In genomic region chr4:101954351-101954750, GRCh38 we compare ENCODE assay signal across 15 cellular contexts.
DNase-seq lines count a peak whose midpoint lies in the region; ATAC-seq and TF ChIP-seq lines count a peak whose summit lies in the region.
"Had no signal": no experiment of that assay in that cellular context is flagged by ENCODE, and none has a peak within 500 bp of the region (broad histone marks: within the 10 kb centered on the region; RNA-seq: fewer than 3 reads in every experiment).

No MANE protein-coding gene starts in this region.

- ATAC-seq in omental fat pad (ENCODE audit: low FRiP score): peak; percentile 23
- no peak for ATAC-seq in natural killer cell treated with Interleukin-12 subunit alpha and Interleukin-12 subunit beta and Interleukin-15 and Interleukin-18, amount 100 ng/mL, for 72 hours
- no peak for ATAC-seq in left ventricle myocardium superior
- no peak for ATAC-seq in GM18511 (IDR thresholded peaks at IDR 0.05; ENCODE audit: unreplicated experiment)
- ATAC-seq: gastroesophageal sphincter had no signal

- no peak for DNase-seq in H9
- peak; percentile 54 for DNase-seq in NCI-H69 (lab: John Stamatoyannopoulos, UW)
- no peak for DNase-seq in endothelial cell (ENCODE audit: low spot score)
- no peak for DNase-seq in omental fat pad (ENCODE audit: low spot score)
- no peak for DNase-seq in NCI-H187 (lab: John Stamatoyannopoulos, UW)
- DNase-seq in natural killer cell treated with Interleukin-12 subunit alpha and Interleukin-12 subunit beta and Interleukin-15 and Interleukin-18, amount 100 ng/mL, for 72 hours (ENCODE audit: low spot score): no peak
- DNase-seq in left ventricle myocardium superior: no peak
- DNase-seq: activated CD4-positive, alpha-beta T cell treated with anti-CD3 and anti-CD28 coated beads for 48 hours; activated T-cell treated with anti-CD3 and anti-CD28 coated beads, Interleukin-2, amount 50 U/mL, for 24 hours; anterior cingulate cortex; effector CD8-positive, alpha-beta T cell; NCI-H2029 had no signal

- H4K91ac ChIP-seq in H9 (ENCODE audit: insufficient read length, low read depth, low read length): no peak overlapping the region

- H2AK5ac ChIP-seq in H9 (ENCODE audit: insufficient read length, low read length): no peak overlapping the region

- intact Hi-C loops in left ventricle myocardium superior (cut with micrococcal nuclease): no loop called here

- no peak overlapping the region for H2BK20ac ChIP-seq in H9 (ENCODE audit: low read depth, low read length, poor library complexity, severe bottlenecking)

- peak overlapping the region; percentile 23 for H3K4me2 ChIP-seq in H9 (ENCODE audit: insufficient read depth, insufficient read length, low read length)

- no peak overlapping the region for H3K4me3 Mint-ChIP-seq in H9
- H3K4me3 Mint-ChIP-seq in endothelial cell (ENCODE audit: unreplicated experiment): no peak overlapping the region
- no peak overlapping the region for H3K4me3 Mint-ChIP-seq in natural killer cell treated with Interleukin-12 subunit alpha and Interleukin-12 subunit beta and Interleukin-15 and Interleukin-18, amount 100 ng/mL, for 72 hours
- H3K4me3 Mint-ChIP-seq: activated T-cell treated with anti-CD3 and anti-CD28 coated beads, Interleukin-2, amount 50 U/mL, for 24 hours had no signal

- no peak overlapping the region for H2BK5ac ChIP-seq in H9 (ENCODE audit: insufficient read length, low read length)

- H3K4ac ChIP-seq in H9 (ENCODE audit: low read depth, low read length): no peak overlapping the region

- no peak overlapping the region for H4K5ac ChIP-seq in H9 (ENCODE audit: insufficient read length, low read depth, low read length)

- peaks cover 8% of the 10 kb centered on the region for H3K4me1 ChIP-seq in H9 (ENCODE audit: insufficient read depth, low read length)

- no peak overlapping the region for H2BK120ac ChIP-seq in H9 (ENCODE audit: low read depth, low read length, poor library complexity, severe bottlenecking)

- H2AFZ ChIP-seq in H9 (ENCODE audit: low read length): no peak overlapping the region

- H3K9ac ChIP-seq in H9 (ENCODE audit: extremely low read depth, insufficient read length, low read length): peak overlapping the region; percentile 40

- H3K4me1 Mint-ChIP-seq in H9: peaks cover 36 to 46% of the 10 kb centered on the region in 2 experiments
- H3K4me1 Mint-ChIP-seq in endothelial cell (ENCODE audit: unreplicated experiment): peaks cover 40% of the 10 kb centered on the region
- H3K4me1 Mint-ChIP-seq in natural killer cell treated with Interleukin-12 subunit alpha and Interleukin-12 subunit beta and Interleukin-15 and Interleukin-18, amount 100 ng/mL, for 72 hours (ENCODE audit: low read depth in 2 of 2): no peaks in the 10 kb centered on the region

- H3K79me1 ChIP-seq in H9 (ENCODE audit: insufficient read depth, low read depth, low read length, poor library complexity, severe bottlenecking): no peaks in the 10 kb centered on the region

- TF ChIP-seq CTCF in H9 (conservative IDR thresholded peaks at IDR 0.05) (no peak), endothelial cell (IDR thresholded peaks at IDR 0.05; ENCODE audit: unreplicated experiment) (no peak), omental fat pad (IDR thresholded peaks at IDR 0.05) (no peak)

- H3K27ac Mint-ChIP-seq in H9: peak overlapping the region; percentile 64 to 90 (median 85); a peak in 6 of 7 replicates
- H3K27ac Mint-ChIP-seq in endothelial cell (ENCODE audit: unreplicated experiment): peak overlapping the region; percentile 100
- no peak overlapping the region for H3K27ac Mint-ChIP-seq in natural killer cell treated with Interleukin-12 subunit alpha and Interleukin-12 subunit beta and Interleukin-15 and Interleukin-18, amount 100 ng/mL, for 72 hours
- H3K27ac Mint-ChIP-seq: activated T-cell treated with anti-CD3 and anti-CD28 coated beads, Interleukin-2, amount 50 U/mL, for 24 hours had no signal

- H3T11ph ChIP-seq in H9 (ENCODE audit: low read length): no peak overlapping the region

- H3K27me3 Mint-ChIP-seq in H9 (ENCODE audit: low read depth): no peaks in the 10 kb centered on the region
- peaks cover 3% of the 10 kb centered on the region for H3K27me3 Mint-ChIP-seq in endothelial cell (ENCODE audit: unreplicated experiment)
- H3K27me3 Mint-ChIP-seq in natural killer cell treated with Interleukin-12 subunit alpha and Interleukin-12 subunit beta and Interleukin-15 and Interleukin-18, amount 100 ng/mL, for 72 hours: no peaks in the 10 kb centered on the region
- H3K27me3 Mint-ChIP-seq: activated T-cell treated with anti-CD3 and anti-CD28 coated beads, Interleukin-2, amount 50 U/mL, for 24 hours had no signal

- H3K56ac ChIP-seq in H9 (ENCODE audit: insufficient read length, low read depth, low read length): no peak overlapping the region

- H3K23ac ChIP-seq in H9 (ENCODE audit: insufficient read length, low read depth, low read length): no peak overlapping the region

- WGBS in H9 (ENCODE audit: extremely low coverage, insufficient read length, low lambda C conversion rate): no CpG with 5 or more reads among the region's 1 CpG

- peak overlapping the region; percentile 72 for H3K18ac ChIP-seq in H9 (ENCODE audit: insufficient read length, low read depth, low read length)

- H3K27ac ChIP-seq in H9 (ENCODE audit: insufficient read length, low read depth, low read length): peak overlapping the region; percentile 78
- H3K27ac ChIP-seq: gastroesophageal sphincter, thoracic aorta had no signal

- no peaks in the 10 kb centered on the region for H3K36me3 Mint-ChIP-seq in H9 (ENCODE audit: insufficient read depth in 1 of 3, low read depth in 3 of 3)
- H3K36me3 Mint-ChIP-seq in endothelial cell (ENCODE audit: low read depth, unreplicated experiment): no peaks in the 10 kb centered on the region
- H3K36me3 Mint-ChIP-seq in natural killer cell treated with Interleukin-12 subunit alpha and Interleukin-12 subunit beta and Interleukin-15 and Interleukin-18, amount 100 ng/mL, for 72 hours: no peaks in the 10 kb centered on the region

- H3K9me3 ChIP-seq in H9 (ENCODE audit: control insufficient read depth, low read depth, low read length): no peaks in the 10 kb centered on the region
- H3K9me3 ChIP-seq: gastroesophageal sphincter, thoracic aorta had no signal

- H3K9me3 Mint-ChIP-seq in H9 (no peaks in the 10 kb centered on the region), endothelial cell (ENCODE audit: unreplicated experiment) (no peaks in the 10 kb centered on the region)
- H3K9me3 Mint-ChIP-seq in natural killer cell treated with Interleukin-12 subunit alpha and Interleukin-12 subunit beta and Interleukin-15 and Interleukin-18, amount 100 ng/mL, for 72 hours: no peaks in the 10 kb centered on the region
- H3K9me3 Mint-ChIP-seq: activated T-cell treated with anti-CD3 and anti-CD28 coated beads, Interleukin-2, amount 50 U/mL, for 24 hours had no signal

- no peaks in the 10 kb centered on the region for H4K20me1 ChIP-seq in H9 (ENCODE audit: control insufficient read depth, insufficient read depth, insufficient read length)

- H3K27me3 ChIP-seq in H9 (ENCODE audit: insufficient read depth, low read length): no peaks in the 10 kb centered on the region
- H3K27me3 ChIP-seq: gastroesophageal sphincter had no signal

- H3K14ac ChIP-seq in H9 (ENCODE audit: insufficient read depth, low read length): peak overlapping the region; percentile 22; the same call in 1 of the 2 replicates

- no peaks in the 10 kb centered on the region for H3K23me2 ChIP-seq in H9 (ENCODE audit: insufficient read length, low read depth, low read length, poor library complexity, severe bottlenecking)

- H2BK12ac ChIP-seq in H9 (ENCODE audit: insufficient read length, low read depth, low read length): peak overlapping the region; percentile 17

- no peak overlapping the region for H2BK15ac ChIP-seq in H9 (ENCODE audit: low read depth, low read length)

- H3K79me2 ChIP-seq in H9 (ENCODE audit: insufficient read depth, low read length): no peaks in the 10 kb centered on the region

- no peak overlapping the region for H4K8ac ChIP-seq in H9 (replicated peaks; ENCODE audit: insufficient read length, low read depth, low read length)

Comparison
In these comparisons a context has a peak if more than half of its experiments do, and no peak if none do; other contexts are left out.
1. H3K27ac Mint-ChIP-seq: peak in H9 (3 of 3) and endothelial cell (single experiment); none in natural killer cell treated with Interleukin-12 subunit alpha and Interleukin-12 subunit beta and Interleukin-15 and Interleukin-18, amount 100 ng/mL, for 72 hours (0 of 2).